Comparison of ENCODE assay signal across 12 cellular contexts in genomic region chr1:160652924-160653619, GRCh38. TPM values are rescaled to one million over a fixed set of nuclear protein-coding genes. Genes with fewer than 3 reads are reported as not detected.
DNase-seq lines count a peak whose midpoint lies in the region; ATAC-seq and TF ChIP-seq lines count a peak whose summit lies in the region.
"Had no signal": no experiment of that assay in that cellular context is flagged by ENCODE, and none has a peak within 500 bp of the region (broad histone marks: within the 10 kb centered on the region; RNA-seq: fewer than 3 reads in every experiment).

No MANE protein-coding gene starts in this region.

- H3K27ac Mint-ChIP-seq in IgD-negative memory B cell: peak overlapping the region; percentile 82 to 94 (median 91)
- H3K27ac Mint-ChIP-seq in naive B cell: peak overlapping the region; percentile 93 to 98 (median 96)

- TF ChIP-seq POLR2A in suprapubic skin (IDR thresholded peaks at IDR 0.05): no peak

- DNase-seq in naive B cell (no peak), BE2C (no peak), SHP77 (lab: John Stamatoyannopoulos, UW) (no peak), suprapubic skin (ENCODE audit: low spot score in 2 of 2) (no peak)
- DNase-seq: activated naive CD8-positive, alpha-beta T cell treated with anti-CD3 and anti-CD28 coated beads, Interleukin-2, amount 10 ng/mL, durations not matched to agents 7 days and 5 days; glutamatergic neuron; left cardiac atrium; stimulated activated CD4-positive, alpha-beta T cell treated with anti-CD3 and anti-CD28 coated beads, Interleukin-1b, Interleukin-23, amount 100 ng/mL, for 48 hours had no signal

- H3F3A ChIP-seq in DOHH2 (ENCODE audit: control insufficient read depth, insufficient read depth): peaks cover 8% of the 10 kb centered on the region; the same call in 1 of the 2 replicates

- no peak for TF ChIP-seq EP300 in suprapubic skin (IDR thresholded peaks at IDR 0.05)

- no peaks in the 10 kb centered on the region for H3K9me2 ChIP-seq in DOHH2 (replicated peaks; ENCODE audit: control insufficient read depth, low read length)

- peak overlapping the region; percentile 66 to 86 (median 78) for H3K4me3 Mint-ChIP-seq in IgD-negative memory B cell
- H3K4me3 Mint-ChIP-seq in naive B cell: peak overlapping the region; percentile 72 to 85 (median 80)
- H3K4me3 Mint-ChIP-seq: activated naive CD8-positive, alpha-beta T cell treated with anti-CD3 and anti-CD28 coated beads, Interleukin-2, amount 10 ng/mL, durations not matched to agents 7 days and 5 days; CD14-positive monocyte had no signal

- H3K4me1 Mint-ChIP-seq in IgD-negative memory B cell (peaks cover 59 to 65% (median 62%) of the 10 kb centered on the region in 3 donors), naive B cell (peaks cover 61 to 86% (median 65%) of the 10 kb centered on the region in 3 donors)

- H3K4me3 ChIP-seq in DOHH2 (ENCODE audit: low read length) (peak overlapping the region; percentile 49), BE2C (ENCODE audit: low read depth, low read length) (no peak overlapping the region), suprapubic skin (no peak overlapping the region)

- H3K79me2 ChIP-seq in DOHH2 (ENCODE audit: control insufficient read depth, low read length): no peaks in the 10 kb centered on the region

- no peaks in the 10 kb centered on the region for H3K9me3 ChIP-seq in DOHH2 (ENCODE audit: control insufficient read depth, insufficient read depth, low read length)
- H3K9me3 ChIP-seq in BE2C: no peaks in the 10 kb centered on the region
- no peaks in the 10 kb centered on the region for H3K9me3 ChIP-seq in suprapubic skin

- H3K36me3 ChIP-seq in DOHH2 (ENCODE audit: control insufficient read depth, low read length) (no peaks in the 10 kb centered on the region; the same call in 1 of the 2 replicates), BE2C (no peaks in the 10 kb centered on the region), suprapubic skin (no peaks in the 10 kb centered on the region)

- H3K27ac ChIP-seq in DOHH2 (ENCODE audit: low read depth, low read length): peak overlapping the region; percentile 74
- H3K27ac ChIP-seq in suprapubic skin: no peak overlapping the region

- H3K4me1 ChIP-seq in DOHH2 (ENCODE audit: control insufficient read depth, low read length): peaks cover 76% of the 10 kb centered on the region
- H3K4me1 ChIP-seq in BE2C: no peaks in the 10 kb centered on the region
- H3K4me1 ChIP-seq in suprapubic skin: no peaks in the 10 kb centered on the region

- no peaks in the 10 kb centered on the region for H4K20me1 ChIP-seq in DOHH2 (ENCODE audit: control insufficient read depth, insufficient read depth, low read depth, low read length)

- 86% methylated on average over 9 of the region's 9 CpGs for WGBS in suprapubic skin

- H3K9me3 Mint-ChIP-seq in IgD-negative memory B cell (no peaks in the 10 kb centered on the region), naive B cell (no peaks in the 10 kb centered on the region)
- H3K9me3 Mint-ChIP-seq: activated naive CD8-positive, alpha-beta T cell treated with anti-CD3 and anti-CD28 coated beads, Interleukin-2, amount 10 ng/mL, durations not matched to agents 7 days and 5 days; CD14-positive monocyte had no signal

- H3K27me3 Mint-ChIP-seq in IgD-negative memory B cell (no peaks in the 10 kb centered on the region), naive B cell (no peaks in the 10 kb centered on the region)
- H3K27me3 Mint-ChIP-seq: activated naive CD8-positive, alpha-beta T cell treated with anti-CD3 and anti-CD28 coated beads, Interleukin-2, amount 10 ng/mL, durations not matched to agents 7 days and 5 days had no signal

- H3K4me2 ChIP-seq in DOHH2 (ENCODE audit: low read length): peak overlapping the region; percentile 59

- no peak for TF ChIP-seq CTCF in DOHH2 (IDR thresholded peaks at IDR 0.05; ENCODE audit: low read depth, low read length, poor library complexity, severe bottlenecking)
- TF ChIP-seq CTCF in BE2C (IDR thresholded peaks at IDR 0.05; ENCODE audit: low read depth, low read length): no peak
- TF ChIP-seq CTCF in suprapubic skin (IDR thresholded peaks at IDR 0.05): no peak

- ATAC-seq in GM19023 (IDR thresholded peaks at IDR 0.05; ENCODE audit: unreplicated experiment) (peak; percentile 41), naive B cell (ENCODE audit: low read depth in 2 of 2) (peak; percentile 29 to 41)
- ATAC-seq: left cardiac atrium had no signal

- H3K36me3 Mint-ChIP-seq in IgD-negative memory B cell: no peaks in the 10 kb centered on the region
- H3K36me3 Mint-ChIP-seq in naive B cell: peaks cover 0 to 6% of the 10 kb centered on the region in 2 donors
- H3K36me3 Mint-ChIP-seq: CD14-positive monocyte had no signal

- H3K27me3 ChIP-seq in DOHH2 (ENCODE audit: control insufficient read depth, low read length): no peaks in the 10 kb centered on the region; the same call in 1 of the 2 replicates
- H3K27me3 ChIP-seq in BE2C: no peaks in the 10 kb centered on the region
- H3K27me3 ChIP-seq in suprapubic skin: no peaks in the 10 kb centered on the region

RNA-seq across cellular contexts. Expression of gene SLAMF1, which starts 6.2 kb away (rescaled TPM):
- polyA plus RNA-seq in IgD-negative memory B cell (17.2 TPM), naive B cell (ENCODE audit: low read depth in 6 of 6) (10 to 100 TPM; 18.9 to 36.6 (median 23.0) TPM)
- not detected for polyA plus RNA-seq in BE2C (2012; ENCODE audit: insufficient read depth, insufficient read length, low read depth)
- total RNA-seq in suprapubic skin: not detected

RNA-seq across cellular contexts. Expression of gene CD48, which starts 58.5 kb away (rescaled TPM):
- polyA plus RNA-seq in IgD-negative memory B cell (129 TPM), naive B cell (ENCODE audit: low read depth in 6 of 6) (100 to 1,000 TPM; 129 to 163 (median 153) TPM)
- not detected for polyA plus RNA-seq in BE2C (2012; ENCODE audit: insufficient read depth, insufficient read length, low read depth)
- 1 to 10 TPM in 2 of 4 donors, under 1 TPM in 1, not detected in 1; 0.60 to 1.6 (median 1.0) TPM for total RNA-seq in suprapubic skin
